In the genomic region with DNA sequence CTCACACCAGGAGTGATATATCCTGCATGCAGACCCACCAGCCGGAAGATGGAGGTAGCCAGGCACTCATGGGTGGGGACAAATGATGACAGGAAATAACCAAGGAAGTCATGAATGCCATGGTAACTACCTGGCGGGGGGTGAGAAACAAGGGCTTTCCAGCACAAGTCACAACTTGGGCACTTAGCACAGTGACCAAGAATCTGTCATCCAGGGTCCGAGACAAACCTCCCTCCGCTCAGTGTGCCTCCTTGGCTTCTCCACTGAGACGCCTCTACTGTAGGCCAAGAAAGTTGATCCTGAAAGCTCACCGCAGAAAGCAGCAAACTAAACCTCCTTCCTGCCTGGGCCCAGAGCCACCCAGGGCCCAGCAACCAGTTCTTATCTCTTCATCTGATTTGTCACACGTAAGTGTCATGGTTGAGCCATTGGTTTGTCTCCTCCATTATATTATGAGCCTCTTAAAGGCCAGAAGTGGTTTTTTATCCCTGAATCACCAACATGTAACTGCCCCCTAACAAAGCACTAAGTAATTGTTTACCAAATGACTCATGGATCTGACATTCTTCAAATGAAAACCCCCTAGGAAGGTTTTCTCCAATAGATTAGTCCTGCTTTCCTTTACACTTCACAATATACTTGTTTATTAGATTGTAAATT, we compare ENCODE assay signal across 8 cellular contexts.
DNase-seq lines count a peak whose midpoint lies in the region; ATAC-seq and TF ChIP-seq lines count a peak whose summit lies in the region.

No MANE protein-coding gene starts in this region.

- no peaks in the 10 kb centered on the region for H3K36me3 Mint-ChIP-seq in stimulated activated effector memory CD8-positive, alpha-beta T cell treated with anti-CD3 and anti-CD28 coated beads, Interleukin-12 subunit alpha, Interleukin-12 subunit beta, amount 100 ng/mL, for 72 hours

- peak overlapping the region; percentile 59 for H3K4me3 Mint-ChIP-seq in stimulated activated effector memory CD8-positive, alpha-beta T cell treated with anti-CD3 and anti-CD28 coated beads, Interleukin-12 subunit alpha, Interleukin-12 subunit beta, amount 100 ng/mL, for 72 hours

- peaks cover 56% of the 10 kb centered on the region for H3K4me1 Mint-ChIP-seq in stimulated activated effector memory CD8-positive, alpha-beta T cell treated with anti-CD3 and anti-CD28 coated beads, Interleukin-12 subunit alpha, Interleukin-12 subunit beta, amount 100 ng/mL, for 72 hours

- DNase-seq in AG20443 (ENCODE audit: low spot score) (peak; percentile 64), NB4 (ENCODE audit: low read depth) (peak; percentile 67), activated T-cell treated with anti-CD3 and anti-CD28 coated beads for 24 hours (ENCODE audit: low read depth) (peak; percentile 47), fibroblast of the aortic adventitia (ENCODE audit: low read depth) (peak; percentile 91), WERI-Rb-1 (no peak), NCI-H187 treated with DMSO at 0.1 percent for 48 hours (lab: John Stamatoyannopoulos, UW) (no peak)
- DNase-seq in stimulated activated effector memory CD8-positive, alpha-beta T cell treated with anti-CD3 and anti-CD28 coated beads, Interleukin-12 subunit alpha, Interleukin-12 subunit beta, amount 100 ng/mL, for 72 hours (ENCODE audit: low spot score in 2 of 2): peak; percentile 33 to 71

- H3K36me3 ChIP-seq in WERI-Rb-1: no peaks in the 10 kb centered on the region

- no peak overlapping the region for H3K27ac ChIP-seq in WERI-Rb-1

- no peak overlapping the region for H3K4me3 ChIP-seq in NB4 (ENCODE audit: low read depth, low read length)
- no peak overlapping the region for H3K4me3 ChIP-seq in fibroblast of the aortic adventitia (ENCODE audit: low read depth, low read length)
- H3K4me3 ChIP-seq in WERI-Rb-1 (ENCODE audit: low read depth, low read length): no peak overlapping the region

- no peaks in the 10 kb centered on the region for H3K27me3 ChIP-seq in WERI-Rb-1 (ENCODE audit: insufficient read depth, low read depth, severe bottlenecking)

- peak; percentile 94 for ATAC-seq in stimulated activated effector memory CD8-positive, alpha-beta T cell treated with anti-CD3 and anti-CD28 coated beads, Interleukin-12 subunit alpha, Interleukin-12 subunit beta, amount 100 ng/mL, for 72 hours
- no peak for ATAC-seq in GM18502 (IDR thresholded peaks at IDR 0.05; ENCODE audit: poor library complexity, unreplicated experiment)

- H3K27ac Mint-ChIP-seq in stimulated activated effector memory CD8-positive, alpha-beta T cell treated with anti-CD3 and anti-CD28 coated beads, Interleukin-12 subunit alpha, Interleukin-12 subunit beta, amount 100 ng/mL, for 72 hours: peak overlapping the region; percentile 94

- TF ChIP-seq POLR2A in NB4 (IDR thresholded peaks at IDR 0.05; ENCODE audit: extremely low read depth, insufficient read length): no peak

- no peak for TF ChIP-seq CTCF in NB4 (IDR thresholded peaks at IDR 0.05; ENCODE audit: low read depth, low read length)
- no peak for TF ChIP-seq CTCF in fibroblast of the aortic adventitia (IDR thresholded peaks at IDR 0.05; ENCODE audit: insufficient read depth, low read length)
- TF ChIP-seq CTCF in WERI-Rb-1 (IDR thresholded peaks at IDR 0.05; ENCODE audit: low read depth, low read length): no peak

- H3K9me3 Mint-ChIP-seq in stimulated activated effector memory CD8-positive, alpha-beta T cell treated with anti-CD3 and anti-CD28 coated beads, Interleukin-12 subunit alpha, Interleukin-12 subunit beta, amount 100 ng/mL, for 72 hours: no peaks in the 10 kb centered on the region

- H3K9me3 ChIP-seq in WERI-Rb-1 (ENCODE audit: severe bottlenecking): no peaks in the 10 kb centered on the region

Comparison
In these comparisons a context has a peak if more than half of its experiments do, and no peak if none do; other contexts are left out.
1. DNase-seq: peak in AG20443 (single experiment), NB4 (single experiment), activated T-cell treated with anti-CD3 and anti-CD28 coated beads for 24 hours (single experiment), fibroblast of the aortic adventitia (single experiment) and stimulated activated effector memory CD8-positive, alpha-beta T cell treated with anti-CD3 and anti-CD28 coated beads, Interleukin-12 subunit alpha, Interleukin-12 subunit beta, amount 100 ng/mL, for 72 hours (2 of 2); none in WERI-Rb-1 (single experiment) and NCI-H187 treated with DMSO at 0.1 percent for 48 hours (single experiment).